Comparison of ENCODE assay signal across 24 cellular contexts in genomic region chr5:93130623-93131022, GRCh38.
DNase-seq lines count a peak whose midpoint lies in the region; ATAC-seq and TF ChIP-seq lines count a peak whose summit lies in the region.
"Had no signal": no experiment of that assay in that cellular context is flagged by ENCODE, and none has a peak within 500 bp of the region (broad histone marks: within the 10 kb centered on the region; RNA-seq: fewer than 3 reads in every experiment).

No MANE protein-coding gene starts in this region.

- no peak overlapping the region for H2BK120ac ChIP-seq in neuronal stem cell (ENCODE audit: low read depth, low read length)

- H3K4me2 ChIP-seq in neuronal stem cell (ENCODE audit: insufficient read depth, low read length, poor library complexity, severe bottlenecking), result no peak overlapping the region
- H3K4me2 ChIP-seq: KMS-11 had no signal

- no CpG with 5 or more reads among the region's 3 CpGs for WGBS in neuronal stem cell (ENCODE audit: extremely low coverage in 2 of 2, insufficient read length in 2 of 2, insufficient replicate concordance in 1 of 2), 2 donors
- WGBS in thyroid gland, 2 donors, result 73 to 84% methylated on average over 3 of the region's 3 CpGs

- ATAC-seq in Right ventricle myocardium superior (ENCODE audit: poor library complexity) (peak; percentile 92), left cardiac atrium (peak; percentile 87), HG03432 (IDR thresholded peaks at IDR 0.05; ENCODE audit: unreplicated experiment) (no peak)
- ATAC-seq: gastroesophageal sphincter; left lobe of liver; stimulated activated naive CD8-positive, alpha-beta T cell treated with anti-CD3 and anti-CD28 coated beads, Interleukin-15, Interleukin-2, amounts not matched to agents 100 U/mL and 50 U/mL, for 24 hours; WTC11 had no signal

- no peak overlapping the region for H3K9ac ChIP-seq in neuronal stem cell (ENCODE audit: low read depth, low read length, poor library complexity)
- H3K9ac ChIP-seq: KMS-11 had no signal

- H2AFZ ChIP-seq in neuronal stem cell (ENCODE audit: low read length), result peak overlapping the region; percentile 27

- no peak for TF ChIP-seq CTCF in thyroid gland (IDR thresholded peaks at IDR 0.05)

- no peaks in the 10 kb centered on the region for H3K27me3 ChIP-seq in neuronal stem cell (ENCODE audit: control insufficient read depth in 3 of 3, insufficient read depth in 3 of 3, low read depth in 1 of 3, low read length in 3 of 3)
- H3K27me3 ChIP-seq in thyroid gland, result no peaks in the 10 kb centered on the region
- H3K27me3 ChIP-seq: gastroesophageal sphincter, pancreas had no signal

- H3K14ac ChIP-seq in neuronal stem cell (ENCODE audit: low read length), result no peak overlapping the region

- H3K9me3 ChIP-seq in neuronal stem cell (replicated peaks in 1 of 2; ENCODE audit: control insufficient read depth in 2 of 2, insufficient read depth in 1 of 2, low read depth in 1 of 2, low read length in 2 of 2) (no peaks in the 10 kb centered on the region), thyroid gland (no peaks in the 10 kb centered on the region)
- H3K9me3 ChIP-seq: Caco-2, gastroesophageal sphincter, pancreas had no signal

- H2BK12ac ChIP-seq in neuronal stem cell (ENCODE audit: low read length), result no peak overlapping the region

- no peak overlapping the region for H2BK5ac ChIP-seq in neuronal stem cell (ENCODE audit: low read length)

- no peak for TF ChIP-seq POLR2A in thyroid gland (IDR thresholded peaks at IDR 0.05)

- H3K4me3 ChIP-seq in neuronal stem cell (ENCODE audit: low read length in 2 of 2), result no peak overlapping the region
- no peak overlapping the region for H3K4me3 ChIP-seq in thyroid gland (replicated peaks in 1 of 3)
- H3K4me3 ChIP-seq: gastroesophageal sphincter, pancreas had no signal

- H3K36me3 ChIP-seq in neuronal stem cell (replicated peaks in 1 of 2; ENCODE audit: control insufficient read depth in 2 of 2, insufficient read depth in 2 of 2, low read length in 2 of 2), result no peaks in the 10 kb centered on the region
- H3K36me3 ChIP-seq in thyroid gland, result no peaks in the 10 kb centered on the region
- H3K36me3 ChIP-seq: gastroesophageal sphincter, pancreas had no signal

- H3K4me1 ChIP-seq in neuronal stem cell (ENCODE audit: control insufficient read depth in 2 of 2, insufficient read depth in 1 of 2, low read depth in 1 of 2, low read length in 2 of 2), result peaks cover 0 to 7% of the 10 kb centered on the region in 2 donors
- H3K4me1 ChIP-seq in thyroid gland, result no peaks in the 10 kb centered on the region
- H3K4me1 ChIP-seq: Caco-2, pancreas had no signal

- H2AK5ac ChIP-seq in neuronal stem cell (ENCODE audit: low read depth, low read length), result no peak overlapping the region

- H3K79me1 ChIP-seq in neuronal stem cell (ENCODE audit: low read depth, low read length), result no peaks in the 10 kb centered on the region

- no peak overlapping the region for H4K8ac ChIP-seq in neuronal stem cell (ENCODE audit: low read depth, low read length)

- H3K27ac ChIP-seq in neuronal stem cell (replicated peaks; ENCODE audit: low read length), result no peak overlapping the region
- no peak overlapping the region for H3K27ac ChIP-seq in thyroid gland
- H3K27ac ChIP-seq: gastroesophageal sphincter, KMS-11, pancreas, RWPE1 had no signal

- peak overlapping the region; percentile 62 for H2BK15ac ChIP-seq in neuronal stem cell (ENCODE audit: low read length)

- no peak overlapping the region for H4K91ac ChIP-seq in neuronal stem cell (ENCODE audit: low read depth, low read length, poor library complexity)

- H3K4ac ChIP-seq in neuronal stem cell (ENCODE audit: low read length), result no peak overlapping the region

- peak overlapping the region; percentile 7 for H3K18ac ChIP-seq in neuronal stem cell (ENCODE audit: low read length)

- DNase-seq in Right ventricle myocardium superior (no peak), cardiac septum (ENCODE audit: low spot score) (no peak), left cardiac atrium (no peak), neuronal stem cell (ENCODE audit: low spot score) (no peak), Ammon's horn (ENCODE audit: low spot score) (no peak), inferior parietal cortex (ENCODE audit: extremely low spot score) (no peak), thyroid gland (no peak)
- DNase-seq: 8988T; activated CD4-positive, alpha-beta T cell treated with anti-CD3 and anti-CD28 coated beads, Interleukin-2, amount 50 U/mL, for 48 hours; activated gamma-delta T cell treated with Interleukin-2 at 50 U/mL for 16 hours; activated T-cell treated with anti-CD3 and anti-CD28 coated beads for 4 hours; Caco-2; MV-4-11; NCI-H187; NCI-H510A; pancreas; stimulated activated CD4-positive, alpha-beta T cell treated with anti-CD3 and anti-CD28 coated beads, Interleukin-1b, Interleukin-23, amount 100 ng/mL, for 48 hours; stimulated activated naive CD8-positive, alpha-beta T cell treated with anti-CD3 and anti-CD28 coated beads, Interleukin-15, Interleukin-2, amounts not matched to agents 100 U/mL and 50 U/mL, for 24 hours had no signal

- intact Hi-C loops in Right ventricle myocardium superior (cut with DNase I), result no loop called here
- intact Hi-C loops in cardiac septum (cut with DNase I), result no loop called here
- intact Hi-C loops in left cardiac atrium (cut with DNase I), result no loop called here
- intact Hi-C loops in thyroid gland (cut with DNase I), result no loop called here

- no peak overlapping the region for H3K23ac ChIP-seq in neuronal stem cell (ENCODE audit: low read depth, low read length, poor library complexity)
